Comparison of ENCODE assay signal across 8 cellular contexts in genomic region chr1:246931549-246932365, GRCh38. TPM values are rescaled to one million over a fixed set of nuclear protein-coding genes. Genes with fewer than 3 reads are reported as not detected.
A peak's percentile ranks its signal among the peaks of the same experiment; 100 is the strongest.
DNase-seq lines count a peak whose midpoint lies in the region; ATAC-seq and TF ChIP-seq lines count a peak whose summit lies in the region.

A gene with protein sequence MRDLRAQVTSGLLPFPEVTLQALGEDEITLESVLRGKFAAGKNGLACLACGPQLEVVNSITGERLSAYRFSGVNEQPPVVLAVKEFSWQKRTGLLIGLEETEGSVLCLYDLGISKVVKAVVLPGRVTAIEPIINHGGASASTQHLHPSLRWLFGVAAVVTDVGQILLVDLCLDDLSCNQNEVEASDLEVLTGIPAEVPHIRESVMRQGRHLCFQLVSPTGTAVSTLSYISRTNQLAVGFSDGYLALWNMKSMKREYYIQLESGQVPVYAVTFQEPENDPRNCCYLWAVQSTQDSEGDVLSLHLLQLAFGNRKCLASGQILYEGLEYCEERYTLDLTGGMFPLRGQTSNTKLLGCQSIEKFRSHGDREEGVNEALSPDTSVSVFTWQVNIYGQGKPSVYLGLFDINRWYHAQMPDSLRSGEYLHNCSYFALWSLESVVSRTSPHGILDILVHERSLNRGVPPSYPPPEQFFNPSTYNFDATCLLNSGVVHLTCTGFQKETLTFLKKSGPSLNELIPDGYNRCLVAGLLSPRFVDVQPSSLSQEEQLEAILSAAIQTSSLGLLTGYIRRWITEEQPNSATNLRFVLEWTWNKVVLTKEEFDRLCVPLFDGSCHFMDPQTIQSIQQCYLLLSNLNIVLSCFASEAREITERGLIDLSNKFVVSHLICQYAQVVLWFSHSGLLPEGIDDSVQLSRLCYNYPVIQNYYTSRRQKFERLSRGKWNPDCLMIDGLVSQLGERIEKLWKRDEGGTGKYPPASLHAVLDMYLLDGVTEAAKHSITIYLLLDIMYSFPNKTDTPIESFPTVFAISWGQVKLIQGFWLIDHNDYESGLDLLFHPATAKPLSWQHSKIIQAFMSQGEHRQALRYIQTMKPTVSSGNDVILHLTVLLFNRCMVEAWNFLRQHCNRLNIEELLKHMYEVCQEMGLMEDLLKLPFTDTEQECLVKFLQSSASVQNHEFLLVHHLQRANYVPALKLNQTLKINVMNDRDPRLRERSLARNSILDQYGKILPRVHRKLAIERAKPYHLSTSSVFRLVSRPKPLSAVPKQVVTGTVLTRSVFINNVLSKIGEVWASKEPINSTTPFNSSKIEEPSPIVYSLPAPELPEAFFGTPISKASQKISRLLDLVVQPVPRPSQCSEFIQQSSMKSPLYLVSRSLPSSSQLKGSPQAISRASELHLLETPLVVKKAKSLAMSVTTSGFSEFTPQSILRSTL (N-terminal part only) (minus strand): TSS chr1:246931948. CDS start chr1:246918370, 13,578 bp downstream.

- peak within 1 kb of the TSS; percentile 97 to 99 (median 97) for H3K27ac Mint-ChIP-seq in IgD-negative memory B cell

- intact Hi-C loops in mucosa of descending colon (cut with DNase I, micrococcal nuclease): no loop called here

- peaks cover 13 to 27% (median 24%) of the 10 kb centered on the region in 3 donors for H3K4me1 Mint-ChIP-seq in IgD-negative memory B cell

- H3K4me3 ChIP-seq in epithelial cell of esophagus (ENCODE audit: low read length) (peak within 1 kb of the TSS; percentile 78), mucosa of descending colon (peak within 1 kb of the TSS; percentile 95)

- H3K36me3 ChIP-seq in mucosa of descending colon (ENCODE audit: low read depth): no peaks in the 10 kb centered on the region

- H3K4me3 Mint-ChIP-seq in IgD-negative memory B cell: peak within 1 kb of the TSS; percentile 95 to 99 (median 98)

- H3K9me3 Mint-ChIP-seq in IgD-negative memory B cell: no peaks in the 10 kb centered on the region

- DNase-seq in DMS 273 treated with DMSO at 0.1 percent for 48 hours (lab: John Stamatoyannopoulos, UW): peak; percentile 98
- peak; percentile 65 for DNase-seq in OCI-M2 (lab: John Stamatoyannopoulos, UW; ENCODE audit: unreplicated experiment)
- DNase-seq in activated T-cell treated with anti-CD3 and anti-CD28 coated beads for 4 hours: peak; percentile 88
- peak; percentile 98 for DNase-seq in epithelial cell of esophagus (ENCODE audit: low read depth)
- DNase-seq in mucosa of descending colon: peak; percentile 95 to 97 (median 96)
- peak; percentile 88 for DNase-seq in stimulated activated CD8-positive, alpha-beta memory T cell treated with anti-CD3 and anti-CD28 coated beads, Interleukin-4, amount 100 ng/mL, for 24 hours (ENCODE audit: low read depth)

- ATAC-seq in GM21529 (IDR thresholded peaks at IDR 0.05; ENCODE audit: unreplicated experiment): peak; percentile 89
- peak; percentile 98 for ATAC-seq in mucosa of descending colon

- peaks cover 9% of the 10 kb centered on the region for H3K4me1 ChIP-seq in mucosa of descending colon (ENCODE audit: low read depth)

- H3K9me3 ChIP-seq in mucosa of descending colon: no peaks in the 10 kb centered on the region

- H3K27me3 Mint-ChIP-seq in IgD-negative memory B cell: no peaks in the 10 kb centered on the region

- no peak for TF ChIP-seq CTCF in epithelial cell of esophagus (IDR thresholded peaks at IDR 0.05; ENCODE audit: insufficient read depth, low read depth, low read length, missing control alignments)
- TF ChIP-seq CTCF in mucosa of descending colon (IDR thresholded peaks at IDR 0.05): no peak

- peaks cover 3% of the 10 kb centered on the region for H3K36me3 Mint-ChIP-seq in IgD-negative memory B cell

RNA-seq across cellular contexts. Expression of the gene that starts here (rescaled TPM):
- polyA plus RNA-seq in IgD-negative memory B cell: 16.0 TPM
- total RNA-seq in mucosa of descending colon: 10 to 100 TPM; 25.5 to 41.6 (median 27.6) TPM

Comparison
In these comparisons a context has a peak if more than half of its experiments do, and no peak if none do; other contexts are left out.
1. Peak in every context shown above with its lines: DNase-seq, ATAC-seq and H3K4me3 ChIP-seq.